Comparison of ENCODE assay signal across 1 cellular context in the genomic region with DNA sequence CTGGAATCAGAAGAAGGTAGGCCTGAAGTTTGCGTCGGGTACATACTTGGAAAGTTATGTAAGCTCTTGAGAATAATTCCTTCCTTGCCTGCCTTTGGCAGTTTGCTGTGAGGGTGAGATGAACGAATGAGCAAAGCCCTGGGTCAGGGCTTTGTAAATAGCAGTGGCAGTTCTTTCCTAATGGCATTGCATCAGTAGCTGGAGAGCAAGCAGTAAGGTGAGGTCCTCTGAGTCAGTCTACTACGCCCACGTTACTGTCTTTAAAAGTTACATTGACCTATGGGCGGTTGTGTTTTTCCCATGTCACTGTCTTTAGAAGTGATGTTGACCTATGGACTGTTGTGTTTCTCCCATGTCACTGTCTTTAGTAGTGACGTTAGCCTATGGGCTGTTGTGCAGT.
A peak's percentile ranks its signal among the peaks of the same experiment; 100 is the strongest.
TF ChIP-seq lines count a peak whose summit lies in the region.

No MANE protein-coding gene starts in this region.

TF ChIP-seq in A549, 52 proteins besides CTCF, POLR2A, EP300 and RAD21 (continued from another document):
- TF ChIP-seq, protein P1, sequence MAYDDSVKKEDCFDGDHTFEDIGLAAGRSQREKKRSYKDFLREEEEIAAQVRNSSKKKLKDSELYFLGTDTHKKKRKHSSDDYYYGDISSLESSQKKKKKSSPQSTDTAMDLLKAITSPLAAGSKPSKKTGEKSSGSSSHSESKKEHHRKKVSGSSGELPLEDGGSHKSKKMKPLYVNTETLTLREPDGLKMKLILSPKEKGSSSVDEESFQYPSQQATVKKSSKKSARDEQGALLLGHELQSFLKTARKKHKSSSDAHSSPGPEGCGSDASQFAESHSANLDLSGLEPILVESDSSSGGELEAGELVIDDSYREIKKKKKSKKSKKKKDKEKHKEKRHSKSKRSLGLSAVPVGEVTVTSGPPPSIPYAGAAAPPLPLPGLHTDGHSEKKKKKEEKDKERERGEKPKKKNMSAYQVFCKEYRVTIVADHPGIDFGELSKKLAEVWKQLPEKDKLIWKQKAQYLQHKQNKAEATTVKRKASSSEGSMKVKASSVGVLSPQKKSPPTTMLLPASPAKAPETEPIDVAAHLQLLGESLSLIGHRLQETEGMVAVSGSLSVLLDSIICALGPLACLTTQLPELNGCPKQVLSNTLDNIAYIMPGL (CRISPR knock-in tag; IDR thresholded peaks at IDR 0.05; ENCODE audit: borderline replicate concordance), result no peak
- TF ChIP-seq TP53 (CRISPR knock-in tag; IDR thresholded peaks at IDR 0.05), result no peak
- TF ChIP-seq, protein P2, sequence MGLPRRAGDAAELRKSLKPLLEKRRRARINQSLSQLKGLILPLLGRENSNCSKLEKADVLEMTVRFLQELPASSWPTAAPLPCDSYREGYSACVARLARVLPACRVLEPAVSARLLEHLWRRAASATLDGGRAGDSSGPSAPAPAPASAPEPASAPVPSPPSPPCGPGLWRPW (IDR thresholded peaks at IDR 0.05), result peak; percentile 40; the same call in 1 of the 2 replicates
- TF ChIP-seq PHF8 (IDR thresholded peaks at IDR 0.05; ENCODE audit: borderline replicate concordance, low read depth), result no peak
- TF ChIP-seq MAFK (IDR thresholded peaks at IDR 0.05; ENCODE audit: partially characterized antibody), result no peak
- no peak for TF ChIP-seq HOXB13 (CRISPR knock-in tag; IDR thresholded peaks at IDR 0.05; ENCODE audit: low read depth)
- TF ChIP-seq HDAC2 (IDR thresholded peaks at IDR 0.05), result no peak
- TF ChIP-seq ZC3H11A (IDR thresholded peaks at IDR 0.05), result no peak
- no peak for TF ChIP-seq TFCP2L1 (CRISPR knock-in tag; IDR thresholded peaks at IDR 0.05)
- no peak for TF ChIP-seq CBX2 (IDR thresholded peaks at IDR 0.05; ENCODE audit: borderline replicate concordance, low read depth)
- TF ChIP-seq, protein P3, sequence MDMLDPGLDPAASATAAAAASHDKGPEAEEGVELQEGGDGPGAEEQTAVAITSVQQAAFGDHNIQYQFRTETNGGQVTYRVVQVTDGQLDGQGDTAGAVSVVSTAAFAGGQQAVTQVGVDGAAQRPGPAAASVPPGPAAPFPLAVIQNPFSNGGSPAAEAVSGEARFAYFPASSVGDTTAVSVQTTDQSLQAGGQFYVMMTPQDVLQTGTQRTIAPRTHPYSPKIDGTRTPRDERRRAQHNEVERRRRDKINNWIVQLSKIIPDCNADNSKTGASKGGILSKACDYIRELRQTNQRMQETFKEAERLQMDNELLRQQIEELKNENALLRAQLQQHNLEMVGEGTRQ (IDR thresholded peaks at IDR 0.05), result no peak
- no peak for TF ChIP-seq SMC3 (IDR thresholded peaks at IDR 0.05)
- no peak for TF ChIP-seq ZNF302 (CRISPR knock-in tag; IDR thresholded peaks at IDR 0.05)
- TF ChIP-seq SREBF2 (IDR thresholded peaks at IDR 0.05), result no peak
- no peak for TF ChIP-seq FOXS1 (CRISPR knock-in tag; IDR thresholded peaks at IDR 0.05)
- TF ChIP-seq, protein P4, sequence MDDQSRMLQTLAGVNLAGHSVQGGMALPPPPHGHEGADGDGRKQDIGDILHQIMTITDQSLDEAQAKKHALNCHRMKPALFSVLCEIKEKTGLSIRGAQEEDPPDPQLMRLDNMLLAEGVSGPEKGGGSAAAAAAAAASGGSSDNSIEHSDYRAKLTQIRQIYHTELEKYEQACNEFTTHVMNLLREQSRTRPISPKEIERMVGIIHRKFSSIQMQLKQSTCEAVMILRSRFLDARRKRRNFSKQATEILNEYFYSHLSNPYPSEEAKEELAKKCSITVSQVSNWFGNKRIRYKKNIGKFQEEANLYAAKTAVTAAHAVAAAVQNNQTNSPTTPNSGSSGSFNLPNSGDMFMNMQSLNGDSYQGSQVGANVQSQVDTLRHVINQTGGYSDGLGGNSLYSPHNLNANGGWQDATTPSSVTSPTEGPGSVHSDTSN (IDR thresholded peaks at IDR 0.05), result no peak
- TF ChIP-seq CHD2 (IDR thresholded peaks at IDR 0.05; ENCODE audit: low read length, partially characterized antibody), result no peak
- 0 out of 2 replicates have a peak, but pooled peaks have one; percentile 8 for TF ChIP-seq JUNB (IDR thresholded peaks at IDR 0.05)
- no peak for TF ChIP-seq CHD4 (IDR thresholded peaks at IDR 0.05; ENCODE audit: borderline replicate concordance)
- TF ChIP-seq, protein P5, sequence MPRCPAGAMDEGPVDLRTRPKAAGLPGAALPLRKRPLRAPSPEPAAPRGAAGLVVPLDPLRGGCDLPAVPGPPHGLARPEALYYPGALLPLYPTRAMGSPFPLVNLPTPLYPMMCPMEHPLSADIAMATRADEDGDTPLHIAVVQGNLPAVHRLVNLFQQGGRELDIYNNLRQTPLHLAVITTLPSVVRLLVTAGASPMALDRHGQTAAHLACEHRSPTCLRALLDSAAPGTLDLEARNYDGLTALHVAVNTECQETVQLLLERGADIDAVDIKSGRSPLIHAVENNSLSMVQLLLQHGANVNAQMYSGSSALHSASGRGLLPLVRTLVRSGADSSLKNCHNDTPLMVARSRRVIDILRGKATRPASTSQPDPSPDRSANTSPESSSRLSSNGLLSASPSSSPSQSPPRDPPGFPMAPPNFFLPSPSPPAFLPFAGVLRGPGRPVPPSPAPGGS (IDR thresholded peaks at IDR 0.05), result 0 out of 3 replicates have a peak, but pooled peaks have one; percentile 25
- no peak for TF ChIP-seq MYC (IDR thresholded peaks at IDR 0.05; ENCODE audit: borderline replicate concordance, low read length)
- no peak for TF ChIP-seq NPAS2 (CRISPR knock-in tag; IDR thresholded peaks at IDR 0.05; ENCODE audit: borderline replicate concordance)
- no peak for TF ChIP-seq BHLHE40 (IDR thresholded peaks at IDR 0.05; ENCODE audit: low read depth, low read length)
- TF ChIP-seq, protein P6, sequence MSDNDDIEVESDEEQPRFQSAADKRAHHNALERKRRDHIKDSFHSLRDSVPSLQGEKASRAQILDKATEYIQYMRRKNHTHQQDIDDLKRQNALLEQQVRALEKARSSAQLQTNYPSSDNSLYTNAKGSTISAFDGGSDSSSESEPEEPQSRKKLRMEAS (IDR thresholded peaks at IDR 0.05), result no peak
- TF ChIP-seq KDM1A (IDR thresholded peaks at IDR 0.05; ENCODE audit: low read depth), result no peak
